12 cellular contexts compared by ENCODE assay signal in the genomic region with DNA sequence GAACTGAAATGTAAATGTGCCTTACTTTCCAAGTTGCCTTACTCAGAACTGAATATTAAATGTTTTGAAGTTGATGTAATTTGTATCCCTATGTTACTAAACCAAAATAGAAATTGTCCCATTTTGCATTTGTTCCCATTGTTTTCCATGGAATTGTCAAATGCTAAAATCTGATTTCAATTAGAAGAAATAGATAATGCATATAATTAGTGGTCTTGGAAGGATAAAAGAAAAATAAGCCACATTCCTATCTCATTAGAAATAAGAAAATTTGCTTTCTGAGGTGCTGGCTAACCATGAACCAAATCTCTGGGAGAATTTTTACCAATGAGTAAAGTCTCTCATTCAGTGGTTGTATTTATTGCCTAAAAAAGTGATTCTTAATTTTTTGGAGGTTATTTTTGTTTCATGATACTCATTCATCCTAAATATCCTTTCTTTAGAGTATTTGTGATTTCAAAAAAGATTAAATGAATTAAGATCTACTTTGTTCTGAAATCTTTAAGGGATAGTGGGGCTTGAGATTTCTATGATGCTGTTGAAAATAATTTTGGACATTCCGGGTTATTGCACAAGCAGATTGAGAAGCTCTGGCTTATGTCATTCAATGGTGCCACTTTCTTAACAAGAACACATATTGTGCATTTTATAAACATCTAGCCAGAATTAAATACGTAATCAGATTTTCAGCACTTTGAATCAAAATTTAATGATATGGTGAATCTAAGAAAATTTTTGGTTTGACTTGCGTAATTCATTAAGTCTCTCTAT.
DNase-seq lines count a peak whose midpoint lies in the region; ATAC-seq and TF ChIP-seq lines count a peak whose summit lies in the region.
"Had no signal": no experiment of that assay in that cellular context is flagged by ENCODE, and none has a peak within 500 bp of the region (broad histone marks: within the 10 kb centered on the region; RNA-seq: fewer than 3 reads in every experiment).

No MANE protein-coding gene starts in this region.

- ATAC-seq in HG03159 (IDR thresholded peaks at IDR 0.05; ENCODE audit: unreplicated experiment) (no peak), GM18498 (IDR thresholded peaks at IDR 0.05; ENCODE audit: unreplicated experiment) (no peak), HG03565 (IDR thresholded peaks at IDR 0.05; ENCODE audit: unreplicated experiment) (no peak)

- no peaks in the 10 kb centered on the region for H3K79me2 ChIP-seq in osteoblast (ENCODE audit: insufficient read depth, low read length)

- peak overlapping the region; percentile 52 for H3K27ac ChIP-seq in osteoblast (ENCODE audit: low read depth, low read length)
- H3K27ac ChIP-seq: BLaER1 treated with 17β-estradiol and CSF1 and Interleukin-3, amounts not matched to agents 10 nM and 100 nM had no signal

- no peaks in the 10 kb centered on the region for H4K20me1 ChIP-seq in osteoblast (ENCODE audit: insufficient read depth, low read length)
- H4K20me1 ChIP-seq: BLaER1 treated with 17β-estradiol and CSF1 and Interleukin-3, amounts not matched to agents 10 nM and 100 nM had no signal

- H3K4me1 ChIP-seq in osteoblast (ENCODE audit: insufficient read depth, low read length): peaks cover 10% of the 10 kb centered on the region
- H3K4me1 ChIP-seq: BLaER1 treated with 17β-estradiol and CSF1 and Interleukin-3, amounts not matched to agents 10 nM and 100 nM had no signal

- no peak overlapping the region for H2AFZ ChIP-seq in osteoblast (ENCODE audit: low read length)

- DNase-seq in ELR (ENCODE audit: low read depth): peak; percentile 15
- peak; percentile 35 for DNase-seq in RPMI7951 (ENCODE audit: low read depth)
- DNase-seq in dedifferentiated amniotic fluid mesenchymal stem cell (ENCODE audit: extremely low spot score): peak; percentile 26
- DNase-seq in osteoblast (ENCODE audit: insufficient read length, low spot score, missing footprints): no peak
- no peak for DNase-seq in G401 (ENCODE audit: low spot score)
- DNase-seq: GOT3, MM.1S, NCI-H1694 treated with DMSO at 0.1 percent for 48 hours had no signal

- no peak for TF ChIP-seq CTCF in osteoblast (IDR thresholded peaks at IDR 0.05; ENCODE audit: extremely low read depth, low read depth, low read length)

- H3K9me3 ChIP-seq in osteoblast (ENCODE audit: low read depth, low read length): no peaks in the 10 kb centered on the region
- H3K9me3 ChIP-seq: BLaER1 treated with 17β-estradiol and CSF1 and Interleukin-3, amounts not matched to agents 10 nM and 100 nM had no signal

- no peak overlapping the region for H3K4me3 ChIP-seq in osteoblast (ENCODE audit: insufficient read depth, low read length)
- H3K4me3 ChIP-seq: BLaER1 treated with 17β-estradiol and CSF1 and Interleukin-3, amounts not matched to agents 10 nM and 100 nM had no signal

- H3K4me2 ChIP-seq in osteoblast (ENCODE audit: insufficient read depth, low read length): no peak overlapping the region
- H3K4me2 ChIP-seq: BLaER1 treated with 17β-estradiol and CSF1 and Interleukin-3, amounts not matched to agents 10 nM and 100 nM had no signal

- no peaks in the 10 kb centered on the region for H3K27me3 ChIP-seq in osteoblast (ENCODE audit: insufficient read depth, low read length)
- H3K27me3 ChIP-seq: BLaER1 treated with 17β-estradiol and CSF1 and Interleukin-3, amounts not matched to agents 10 nM and 100 nM had no signal

- no peaks in the 10 kb centered on the region for H3K36me3 ChIP-seq in osteoblast (ENCODE audit: insufficient read depth, low read length)
- H3K36me3 ChIP-seq: BLaER1 treated with 17β-estradiol and CSF1 and Interleukin-3, amounts not matched to agents 10 nM and 100 nM had no signal

- in situ Hi-C loops in G401 (cut with HindIII; ENCODE audit: low sequenced_read_pairs): no loop called here

Comparison
In these comparisons a context has a peak if more than half of its experiments do, and no peak if none do; other contexts are left out.
1. DNase-seq: peak in ELR (single experiment), RPMI7951 (single experiment) and dedifferentiated amniotic fluid mesenchymal stem cell (single experiment); none in osteoblast (single experiment) and G401 (single experiment).